ENCODE assay signal across 8 cellular contexts in the genomic region with DNA sequence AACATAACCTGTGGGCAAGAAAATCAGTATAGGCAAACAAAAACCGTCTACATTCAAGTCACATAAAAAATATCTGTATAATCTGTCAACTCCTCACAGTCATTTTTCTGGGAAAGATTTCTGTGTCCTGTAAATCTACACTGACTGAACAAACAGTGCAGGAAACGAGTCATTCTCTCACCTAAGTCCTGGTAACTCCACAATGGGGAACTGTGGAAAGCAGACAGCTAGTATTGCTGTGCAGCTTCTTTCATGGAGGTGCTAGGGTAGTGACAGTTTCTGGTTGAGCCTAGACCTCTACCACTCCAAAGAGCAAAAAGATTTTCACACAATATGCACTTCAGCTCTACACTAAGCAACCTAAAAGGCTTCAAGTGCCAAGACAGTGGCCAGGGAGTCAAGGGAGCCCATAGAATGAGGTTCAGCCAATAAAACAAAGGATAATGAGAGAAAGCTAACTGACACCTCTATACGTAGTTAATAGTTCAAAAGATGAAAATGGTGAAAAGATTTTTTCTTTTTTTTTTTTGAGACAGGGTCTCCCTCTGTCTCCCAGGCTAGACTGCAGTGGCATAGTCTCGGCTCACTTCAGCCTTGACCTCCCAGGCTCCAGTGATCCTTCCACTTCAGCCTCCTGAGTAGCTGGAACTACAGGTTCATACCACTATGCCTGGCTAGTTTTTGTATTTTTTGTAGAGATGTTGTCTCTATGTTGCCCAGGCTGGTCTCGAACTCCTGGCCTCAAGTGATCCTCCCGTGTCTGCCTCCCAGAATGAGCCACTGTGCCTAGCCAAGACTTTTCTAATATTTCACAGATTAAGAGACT.
DNase-seq lines count a peak whose midpoint lies in the region; ATAC-seq and TF ChIP-seq lines count a peak whose summit lies in the region.

No MANE protein-coding gene starts in this region.

- TF ChIP-seq POLR2A in GM18505 (IDR thresholded peaks at IDR 0.05; ENCODE audit: borderline replicate concordance, extremely low read depth, insufficient read depth, insufficient read length) = peak; percentile 29

- H3K27me3 ChIP-seq in rectal smooth muscle tissue (ENCODE audit: control insufficient read depth, insufficient read depth, low read length) = no peaks in the 10 kb centered on the region

- peaks cover 61 to 82% of the 10 kb centered on the region in 2 donors for H3K4me1 Mint-ChIP-seq in effector memory CD8-positive, alpha-beta T cell (ENCODE audit: low read depth in 2 of 2)

- peaks cover 26% of the 10 kb centered on the region for H3K36me3 Mint-ChIP-seq in effector memory CD8-positive, alpha-beta T cell (ENCODE audit: insufficient read depth)

- no peaks in the 10 kb centered on the region for H3K9me3 Mint-ChIP-seq in effector memory CD8-positive, alpha-beta T cell

- peaks cover 37% of the 10 kb centered on the region for H3K4me1 ChIP-seq in rectal smooth muscle tissue (ENCODE audit: control insufficient read depth, insufficient read depth, low read length)

- H3K27ac Mint-ChIP-seq in effector memory CD8-positive, alpha-beta T cell = peak overlapping the region; percentile 84 to 88

- H3K9ac ChIP-seq in rectal smooth muscle tissue (ENCODE audit: low read length) = no peak overlapping the region

- peak overlapping the region; percentile 9 for H3K27ac ChIP-seq in rectal smooth muscle tissue (ENCODE audit: low read depth, low read length)

- no peaks in the 10 kb centered on the region for H3K36me3 ChIP-seq in rectal smooth muscle tissue (ENCODE audit: control insufficient read depth, insufficient read depth, low read length)

- peak overlapping the region; percentile 88 to 96 for H3K4me3 Mint-ChIP-seq in effector memory CD8-positive, alpha-beta T cell

- no peaks in the 10 kb centered on the region for H3K27me3 Mint-ChIP-seq in effector memory CD8-positive, alpha-beta T cell

- DNase-seq in OCI-M1 (lab: John Stamatoyannopoulos, UW) = peak; percentile 59
- no peak for DNase-seq in effector memory CD8-positive, alpha-beta T cell
- DNase-seq in HPDE6-E6E7 (ENCODE audit: extremely low spot score) = no peak
- DNase-seq in NCI-H187 (lab: John Stamatoyannopoulos, UW) = no peak
- DNase-seq in T-helper 9 cell = no peak

- ATAC-seq in GM18505 (IDR thresholded peaks at IDR 0.05; ENCODE audit: unreplicated experiment) = no peak
- peak; percentile 28 for ATAC-seq in effector memory CD8-positive, alpha-beta T cell (replicated peaks)
- ATAC-seq in GM19328 (IDR thresholded peaks at IDR 0.05; ENCODE audit: unreplicated experiment) = no peak

- H3K4me3 ChIP-seq in rectal smooth muscle tissue (ENCODE audit: low read length) = no peak overlapping the region
